9 cellular contexts compared by ENCODE assay signal in genomic region chr12:105279460-105280056, GRCh38. TPM values are rescaled to one million over a fixed set of nuclear protein-coding genes. Genes with fewer than 3 reads are reported as not detected.
DNase-seq lines count a peak whose midpoint lies in the region; ATAC-seq and TF ChIP-seq lines count a peak whose summit lies in the region.
"Had no signal": no experiment of that assay in that cellular context is flagged by ENCODE, and none has a peak within 500 bp of the region (broad histone marks: within the 10 kb centered on the region; RNA-seq: fewer than 3 reads in every experiment).

No MANE protein-coding gene starts in this region.

- H3K9ac ChIP-seq in parathyroid adenoma, result no peak overlapping the region

- H3K36me3 ChIP-seq in esophagus squamous epithelium, result no peaks in the 10 kb centered on the region
- no peaks in the 10 kb centered on the region for H3K36me3 ChIP-seq in parathyroid adenoma (ENCODE audit: control insufficient read depth, insufficient read depth, low read length)

- no peaks in the 10 kb centered on the region for H3K9me3 Mint-ChIP-seq in activated CD8-positive, alpha-beta T cell treated with anti-CD3 and anti-CD28 coated beads, Interleukin-2, amount 10 ng/mL, durations not matched to agents 7 days and 5 days (ENCODE audit: insufficient read depth)

- whole genome bisulfite sequencing in esophagus squamous epithelium, 2 donors, result 62 to 85% methylated on average over 6 of the region's 6 CpGs

- POLR2A ChIA-PET in activated CD8-positive, alpha-beta T cell treated with anti-CD3 and anti-CD28 coated beads, Interleukin-2, amount 10 ng/mL, durations not matched to agents 7 days and 5 days (lab: Charles Lee), result no interaction called here

- H3K4me3 ChIP-seq in LNCaP clone FGC (ENCODE audit: low read depth, low read length) (no peak overlapping the region), esophagus squamous epithelium (no peak overlapping the region), parathyroid adenoma (ENCODE audit: low read depth, low read length) (no peak overlapping the region)
- H3K4me3 ChIP-seq: SK-N-MC had no signal

- H3K79me2 ChIP-seq in parathyroid adenoma, result no peaks in the 10 kb centered on the region

- H3K27ac ChIP-seq in esophagus squamous epithelium (no peak overlapping the region), parathyroid adenoma (no peak overlapping the region)
- H3K27ac ChIP-seq: SK-N-MC had no signal

- no peaks in the 10 kb centered on the region for H3K9me3 ChIP-seq in esophagus squamous epithelium
- no peaks in the 10 kb centered on the region for H3K9me3 ChIP-seq in parathyroid adenoma (ENCODE audit: control insufficient read depth, low read length)

- peak; percentile 79 for TF ChIP-seq CTCF in GM12872 (IDR thresholded peaks at IDR 0.05; ENCODE audit: insufficient read depth, low read depth, low read length)
- TF ChIP-seq CTCF in LNCaP clone FGC (IDR thresholded peaks at IDR 0.05; ENCODE audit: control insufficient read depth, extremely low read depth, insufficient read depth), result peak; percentile 24; the same call in 1 of the 2 replicates
- peak; percentile 16 to 60 (median 44) for TF ChIP-seq CTCF in esophagus squamous epithelium (IDR thresholded peaks at IDR 0.05)
- peak; percentile 60 for TF ChIP-seq CTCF in parathyroid adenoma (IDR thresholded peaks at IDR 0.05)

- intact Hi-C loops in esophagus squamous epithelium (cut with DNase I), result no loop called here

- H3K4me2 ChIP-seq in parathyroid adenoma (ENCODE audit: low read length), result no peak overlapping the region

- H3K4me3 Mint-ChIP-seq in activated CD8-positive, alpha-beta T cell treated with anti-CD3 and anti-CD28 coated beads, Interleukin-2, amount 10 ng/mL, durations not matched to agents 7 days and 5 days, result no peak overlapping the region

- CTCF ChIA-PET in activated CD8-positive, alpha-beta T cell treated with anti-CD3 and anti-CD28 coated beads, Interleukin-2, amount 10 ng/mL, durations not matched to agents 7 days and 5 days (lab: Charles Lee), result interaction anchor here (0.8 to 1.3 kb wide), 3 partner anchors 16 to 103 kb away, joined by 3 to 9 read pairs (median 3); no protein-coding TSS in a partner anchor

- peaks cover 10% of the 10 kb centered on the region for H3K4me1 Mint-ChIP-seq in activated CD8-positive, alpha-beta T cell treated with anti-CD3 and anti-CD28 coated beads, Interleukin-2, amount 10 ng/mL, durations not matched to agents 7 days and 5 days (ENCODE audit: low read depth)

- DNase-seq in LNCaP clone FGC (ENCODE audit: low read depth) (no peak), esophagus squamous epithelium (lab: John Stamatoyannopoulos, UW) (no peak), NCI-H2227 treated with DMSO at 0.1 percent for 48 hours (lab: John Stamatoyannopoulos, UW) (no peak)
- peak; percentile 70 for DNase-seq in activated CD8-positive, alpha-beta T cell treated with anti-CD3 and anti-CD28 coated beads, Interleukin-2, amount 10 ng/mL, durations not matched to agents 7 days and 5 days

- H3K27me3 ChIP-seq in esophagus squamous epithelium, result no peaks in the 10 kb centered on the region
- H3K27me3 ChIP-seq in parathyroid adenoma (ENCODE audit: control insufficient read depth, insufficient read depth, low read length), result no peaks in the 10 kb centered on the region

- no peak overlapping the region for H2AFZ ChIP-seq in parathyroid adenoma

- H3K27ac Mint-ChIP-seq in activated CD8-positive, alpha-beta T cell treated with anti-CD3 and anti-CD28 coated beads, Interleukin-2, amount 10 ng/mL, durations not matched to agents 7 days and 5 days, result no peak overlapping the region

- no peaks in the 10 kb centered on the region for H3K36me3 Mint-ChIP-seq in activated CD8-positive, alpha-beta T cell treated with anti-CD3 and anti-CD28 coated beads, Interleukin-2, amount 10 ng/mL, durations not matched to agents 7 days and 5 days (ENCODE audit: low read depth)

- TF ChIP-seq POLR2A in esophagus squamous epithelium (IDR thresholded peaks at IDR 0.05), result no peak

- peaks cover 19% of the 10 kb centered on the region for H3K27me3 Mint-ChIP-seq in activated CD8-positive, alpha-beta T cell treated with anti-CD3 and anti-CD28 coated beads, Interleukin-2, amount 10 ng/mL, durations not matched to agents 7 days and 5 days (ENCODE audit: low read depth)

- ATAC-seq in activated CD8-positive, alpha-beta T cell treated with anti-CD3 and anti-CD28 coated beads, Interleukin-2, amount 10 ng/mL, durations not matched to agents 7 days and 5 days, result peak; percentile 81
- no peak for ATAC-seq in GM21529 (IDR thresholded peaks at IDR 0.05; ENCODE audit: unreplicated experiment)
- ATAC-seq in HG03039 (IDR thresholded peaks at IDR 0.05; ENCODE audit: unreplicated experiment), result no peak

- peaks cover 0 to 10% (median 0%) of the 10 kb centered on the region in 3 donors for H3K4me1 ChIP-seq in esophagus squamous epithelium
- no peaks in the 10 kb centered on the region for H3K4me1 ChIP-seq in parathyroid adenoma

RNA-seq across cellular contexts. Expression of gene APPL2, which starts 43.6 kb away (rescaled TPM):
- total RNA-seq in activated CD8-positive, alpha-beta T cell treated with anti-CD3 and anti-CD28 coated beads, Interleukin-2, amount 10 ng/mL, durations not matched to agents 7 days and 5 days, result 10 to 100 TPM; 19.0 to 20.4 TPM
- total RNA-seq in esophagus squamous epithelium, result 10 to 100 TPM; 30.9 to 52.3 (median 35.2) TPM

RNA-seq across cellular contexts. Expression of gene C12orf75, which starts 50.9 kb away (rescaled TPM):
- 100 to 1,000 TPM; 301 to 311 TPM for total RNA-seq in activated CD8-positive, alpha-beta T cell treated with anti-CD3 and anti-CD28 coated beads, Interleukin-2, amount 10 ng/mL, durations not matched to agents 7 days and 5 days
- 10 to 100 TPM in 3 of 4 donors, 1 to 10 TPM in 1; 8.5 to 56.3 (median 13.7) TPM for total RNA-seq in esophagus squamous epithelium

Comparison
In these comparisons a context has a peak if more than half of its experiments do, and no peak if none do; other contexts are left out.
1. CTCF ChIP-seq: peak in every context shown above with its lines; median percentile 79 in GM12872; 60 in parathyroid adenoma; 44 in esophagus squamous epithelium; 24 in LNCaP clone FGC.
2. RNA of gene C12orf75, which starts 50.9 kb away (total RNA-seq): 301 to 311 TPM in activated CD8-positive, alpha-beta T cell treated with anti-CD3 and anti-CD28 coated beads, Interleukin-2, amount 10 ng/mL, durations not matched to agents 7 days and 5 days; 8.5 to 56.3 TPM in esophagus squamous epithelium; every median in the first group is over 4 times any median in the second.